Comparison of ENCODE assay signal across 20 cellular contexts in genomic region chr2:3789246-3789645, GRCh38.
A peak's percentile ranks its signal among the peaks of the same experiment; 100 is the strongest.
DNase-seq lines count a peak whose midpoint lies in the region; ATAC-seq, FAIRE-seq and TF ChIP-seq lines count a peak whose summit lies in the region.
"Had no signal": no experiment of that assay in that cellular context is flagged by ENCODE, and none has a peak within 500 bp of the region (broad histone marks: within the 10 kb centered on the region; RNA-seq: fewer than 3 reads in every experiment).

No MANE protein-coding gene starts in this region.

- no peak overlapping the region for H3K4ac ChIP-seq in IMR-90 (ENCODE audit: low read depth, low read length)

- H2BK20ac ChIP-seq in IMR-90 (ENCODE audit: low read depth, low read length) = no peak overlapping the region

- H3K9ac ChIP-seq in IMR-90 (ENCODE audit: low read depth, low read length) (no peak overlapping the region), MM.1S (ENCODE audit: low read length) (no peak overlapping the region)

- no peak overlapping the region for H3K56ac ChIP-seq in IMR-90 (ENCODE audit: extremely low read depth, insufficient read depth, low read length)

- H4K5ac ChIP-seq in IMR-90 (ENCODE audit: low read depth, low read length) = no peak overlapping the region

- H3K4me3 ChIP-seq in IMR-90 (ENCODE audit: insufficient read depth, low read depth, low read length) = no peak overlapping the region
- no peak overlapping the region for H3K4me3 ChIP-seq in choroid plexus epithelial cell (ENCODE audit: low read depth, low read length)
- no peak overlapping the region for H3K4me3 ChIP-seq in MM.1S (ENCODE audit: low read length)

- no peak overlapping the region for H3K18ac ChIP-seq in IMR-90 (ENCODE audit: low read depth, low read length)

- H2BK5ac ChIP-seq in IMR-90 (ENCODE audit: low read depth, low read length, poor library complexity, severe bottlenecking) = no peak overlapping the region

- WGBS in IMR-90 (ENCODE audit: extremely low coverage in 2 of 2, insufficient read length in 1 of 2), 2 experiments = no CpG with 5 or more reads among the region's 1 CpG

- no peaks in the 10 kb centered on the region for H3K79me2 ChIP-seq in MM.1S (ENCODE audit: low read length)

- FAIRE-seq in D721Med (lab: Jason Lieb, UNC) = no peak
- FAIRE-seq: HTR-8/SVneo had no signal

- no peak overlapping the region for H3K14ac ChIP-seq in IMR-90 (replicated peaks; ENCODE audit: low read depth, low read length)

- H3K27ac ChIP-seq in IMR-90 (ENCODE audit: insufficient read depth, low read length) (no peak overlapping the region), MM.1S (ENCODE audit: low read length) (no peak overlapping the region)
- H3K27ac ChIP-seq: HL-60 had no signal

- no peak for TF ChIP-seq POLR2A in IMR-90 (IDR thresholded peaks at IDR 0.05; ENCODE audit: low read depth, low read length)

- H3K4me2 ChIP-seq in IMR-90 (ENCODE audit: low read depth, low read length) (no peak overlapping the region), MM.1S (ENCODE audit: low read depth, low read length) (no peak overlapping the region)

- H3F3A ChIP-seq in MM.1S (ENCODE audit: insufficient read depth, low read length) = no peaks in the 10 kb centered on the region

- no peaks in the 10 kb centered on the region for H3K9me1 ChIP-seq in IMR-90 (ENCODE audit: insufficient read depth, low read length)

- CTCF ChIA-PET in IMR-90 (lab: Yijun Ruan, JAX) = no interaction called here

- no peak overlapping the region for H3K23ac ChIP-seq in IMR-90 (ENCODE audit: low read depth, low read length)

- H2AK5ac ChIP-seq in IMR-90 (ENCODE audit: low read depth, low read length) = no peak overlapping the region

- no peak overlapping the region for H3K27ac Mint-ChIP-seq in type B pancreatic cell
- H3K27ac Mint-ChIP-seq: CD8-positive, alpha-beta memory T cell; IgD-negative memory B cell had no signal

- dilution Hi-C loops in IMR-90 (cut with HindIII; ENCODE audit: low sequenced_read_pairs, unreplicated experiment) = no loop called here

- H3K79me1 ChIP-seq in IMR-90 (ENCODE audit: low read depth in 1 of 2, low read length in 2 of 2) = no peaks in the 10 kb centered on the region

- H3K4me1 ChIP-seq in IMR-90 (ENCODE audit: control insufficient read depth, insufficient read depth, low read length) (peaks cover 8% of the 10 kb centered on the region), MM.1S (ENCODE audit: low read length) (no peaks in the 10 kb centered on the region)

- H3K9me3 Mint-ChIP-seq in type B pancreatic cell = no peaks in the 10 kb centered on the region
- H3K9me3 Mint-ChIP-seq: CD8-positive, alpha-beta memory T cell had no signal

- no peak overlapping the region for H2AK9ac ChIP-seq in IMR-90 (replicated peaks; ENCODE audit: low read depth, low read length, poor library complexity)

- no peak for ATAC-seq in IMR-90 (ENCODE audit: low read depth)

- no peaks in the 10 kb centered on the region for H3K9me2 ChIP-seq in MM.1S (replicated peaks; ENCODE audit: insufficient read depth, low read length)

- BruUV-seq in IMR-90 (replicated peaks; lab: Mats Ljungman, UMichigan) = no TSS peak

- no peak overlapping the region for H2BK15ac ChIP-seq in IMR-90 (ENCODE audit: low read depth, low read length)

- no peak overlapping the region for H2BK120ac ChIP-seq in IMR-90 (ENCODE audit: low read depth, low read length)

- peaks cover 3% of the 10 kb centered on the region for H3K4me1 Mint-ChIP-seq in type B pancreatic cell (ENCODE audit: unreplicated experiment)
- H3K4me1 Mint-ChIP-seq: CD8-positive, alpha-beta memory T cell; IgD-negative memory B cell had no signal

- H3K36me3 Mint-ChIP-seq in type B pancreatic cell = no peaks in the 10 kb centered on the region
- H3K36me3 Mint-ChIP-seq: CD8-positive, alpha-beta memory T cell had no signal

- H3K27me3 ChIP-seq in IMR-90 (ENCODE audit: control insufficient read depth, insufficient read depth, low read length) (no peaks in the 10 kb centered on the region), MM.1S (replicated peaks; ENCODE audit: insufficient read depth, low read length) (no peaks in the 10 kb centered on the region)

- no peak overlapping the region for H4K8ac ChIP-seq in IMR-90 (ENCODE audit: low read depth in 2 of 2, low read length in 2 of 2)

- H3K9me3 ChIP-seq in IMR-90 (ENCODE audit: control insufficient read depth, insufficient read depth, low read length) (0 out of 2 replicates have a peak, but pooled peaks cover 2% of the 10 kb centered on the region), MM.1S (replicated peaks; ENCODE audit: insufficient read depth, low read length) (no peaks in the 10 kb centered on the region; the same call in 1 of the 2 replicates)

- intact Hi-C loops in IMR-90 (cut with micrococcal nuclease) = no loop called here

- H4K20me1 ChIP-seq in IMR-90 (ENCODE audit: insufficient read depth, low read length) (no peaks in the 10 kb centered on the region), MM.1S (ENCODE audit: insufficient read depth, low read length) (no peaks in the 10 kb centered on the region)

- no peak for TF ChIP-seq CTCF in IMR-90 (conservative IDR thresholded peaks at IDR 0.05; ENCODE audit: low read depth, low read length)
- no peak for TF ChIP-seq CTCF in choroid plexus epithelial cell (conservative IDR thresholded peaks at IDR 0.05; ENCODE audit: low read depth, low read length)
- no peak for TF ChIP-seq CTCF in type B pancreatic cell (conservative IDR thresholded peaks at IDR 0.05)
- no peak for TF ChIP-seq CTCF in MM.1S (IDR thresholded peaks at IDR 0.05; ENCODE audit: low read length)
- TF ChIP-seq CTCF in D721Med (IDR thresholded peaks at IDR 0.05; ENCODE audit: insufficient read depth, missing control alignments) = no peak

- no peak for TF ChIP-seq RAD21 in IMR-90 (IDR thresholded peaks at IDR 0.05; ENCODE audit: low read length)

- H3K36me3 ChIP-seq in IMR-90 (ENCODE audit: control insufficient read depth, insufficient read depth, low read length) (no peaks in the 10 kb centered on the region), MM.1S (replicated peaks; ENCODE audit: insufficient read depth, low read length) (no peaks in the 10 kb centered on the region)

- in situ Hi-C loops in IMR-90 (cut with MboI; ENCODE audit: low sequenced_read_pairs) = no loop called here

- peak; percentile 41 for DNase-seq in Daoy (ENCODE audit: low read depth)
- peak; percentile 27 for DNase-seq in IMR-90
- DNase-seq in choroid plexus epithelial cell (ENCODE audit: low read depth) = peak; percentile 13
- peak; percentile 2 for DNase-seq in kidney glomerular epithelial cell (lab: John Stamatoyannopoulos, UW)
- no peak for DNase-seq in type B pancreatic cell (ENCODE audit: extremely low spot score, unreplicated experiment)
- DNase-seq in MM.1S = no peak
- no peak for DNase-seq in D721Med (ENCODE audit: insufficient read length, low spot score)
- DNase-seq in activated CD8-positive, alpha-beta memory T cell treated with anti-CD3 and anti-CD28 coated beads, Interleukin-2, amount 50 U/mL, for 48 hours = no peak
- DNase-seq: C1 segment of cervical spinal cord; CD8-positive, alpha-beta memory T cell; H9; Karpas-422; NCI-H1092 treated with DMSO at 0.1 percent for 48 hours; NCI-H1694; NCI-H2107; NCI-H510A treated with DMSO at 0.1 percent for 48 hours; NCI-H774 had no signal

- no peak overlapping the region for H3K4me3 Mint-ChIP-seq in type B pancreatic cell
- H3K4me3 Mint-ChIP-seq: CD8-positive, alpha-beta memory T cell; H9; IgD-negative memory B cell had no signal

- no peak overlapping the region for H4K91ac ChIP-seq in IMR-90 (ENCODE audit: insufficient read depth, low read depth, low read length)

- peaks cover 8% of the 10 kb centered on the region for H3K27me3 Mint-ChIP-seq in type B pancreatic cell
- H3K27me3 Mint-ChIP-seq: IgD-negative memory B cell had no signal

- no peak overlapping the region for H2AFZ ChIP-seq in IMR-90 (replicated peaks; ENCODE audit: low read length, poor library complexity)
- no peak overlapping the region for H2AFZ ChIP-seq in MM.1S (ENCODE audit: low read length)

- POLR2A ChIA-PET in IMR-90 (lab: Charles Lee; ENCODE audit: unreplicated experiment) = no interaction called here

TF ChIP-seq in IMR-90, 13 proteins besides CTCF, POLR2A, EP300 and RAD21:
- TF ChIP-seq CEBPB (IDR thresholded peaks at IDR 0.05; ENCODE audit: low read depth, low read length) = peak; percentile 27; the same call in 1 of the 2 replicates
- TF ChIP-seq CHD1 (IDR thresholded peaks at IDR 0.05; ENCODE audit: low read depth, low read length) = no peak

Comparison
In these comparisons a context has a peak if more than half of its experiments do, and no peak if none do; other contexts are left out.
1. DNase-seq: peak in Daoy (single experiment), IMR-90 (single experiment), choroid plexus epithelial cell (single experiment) and kidney glomerular epithelial cell (single experiment); none in type B pancreatic cell (single experiment), MM.1S (single experiment), D721Med (single experiment) and activated CD8-positive, alpha-beta memory T cell treated with anti-CD3 and anti-CD28 coated beads, Interleukin-2, amount 50 U/mL, for 48 hours (single experiment).